In the genomic region with DNA sequence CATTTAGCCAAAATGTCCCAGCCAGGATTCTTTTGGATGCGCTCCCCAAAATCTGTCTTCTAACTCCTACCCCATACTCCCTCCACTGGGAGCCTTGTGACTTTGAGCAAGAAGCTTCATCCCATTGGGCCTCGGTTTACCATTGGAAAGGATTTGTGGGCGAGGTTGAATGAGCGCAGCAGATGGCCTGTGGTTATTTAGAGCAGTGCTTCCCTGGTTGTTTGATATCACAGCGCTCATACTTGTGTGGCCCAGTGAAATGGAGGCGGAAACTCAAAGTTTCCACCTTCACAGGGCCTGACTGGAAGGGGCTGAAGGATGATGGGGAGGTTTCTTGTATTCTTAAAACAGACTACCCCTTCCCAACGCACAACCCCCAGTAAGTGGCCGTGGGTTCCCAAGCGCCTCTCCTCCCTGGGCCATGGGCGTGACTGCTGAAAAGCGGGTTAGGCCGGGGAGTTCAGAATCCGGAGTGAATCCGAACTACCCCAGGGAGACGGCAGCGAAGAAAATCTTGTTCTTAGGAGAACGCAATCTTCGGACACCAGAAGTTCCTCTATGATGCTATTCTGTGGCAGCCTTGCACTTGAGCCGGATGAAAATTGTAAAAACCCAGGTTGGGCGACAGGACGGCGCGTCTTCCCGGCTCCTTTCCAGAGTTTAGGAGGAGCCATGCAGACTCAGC, we compare ENCODE assay signal across 8 cellular contexts. TPM values are rescaled to one million over a fixed set of nuclear protein-coding genes. Genes with fewer than 3 reads are reported as not detected.
DNase-seq lines count a peak whose midpoint lies in the region; ATAC-seq, FAIRE-seq and TF ChIP-seq lines count a peak whose summit lies in the region.

No MANE protein-coding gene starts in this region.

- peak overlapping the region; percentile 99 for H3K9ac ChIP-seq in Karpas-422 (ENCODE audit: low read length)

- H3K27me3 ChIP-seq in Karpas-422 (ENCODE audit: low read length) = no peaks in the 10 kb centered on the region

- H3K4me1 ChIP-seq in Karpas-422 (ENCODE audit: low read length) = peaks cover 62% of the 10 kb centered on the region

- peak overlapping the region; percentile 98 for H3K27ac Mint-ChIP-seq in activated naive CD4-positive, alpha-beta T cell treated with anti-CD3 and anti-CD28 coated beads, Interleukin-2, amount 10 ng/mL, durations not matched to agents 7 days and 5 days
- peak overlapping the region; percentile 100 for H3K27ac Mint-ChIP-seq in stimulated activated effector memory CD8-positive, alpha-beta T cell treated with anti-CD3 and anti-CD28 coated beads, Interleukin-12 subunit alpha, Interleukin-12 subunit beta, amount 100 ng/mL, for 72 hours

- FAIRE-seq in H54 (lab: Jason Lieb, UNC) = no peak

- H3K36me3 ChIP-seq in Karpas-422 (ENCODE audit: insufficient read depth, low read length) = peaks cover 61% of the 10 kb centered on the region

- DNase-seq in NCI-H146 (lab: John Stamatoyannopoulos, UW) (peak; percentile 44), NCI-H146 treated with DMSO at 0.1 percent for 48 hours (lab: John Stamatoyannopoulos, UW; ENCODE audit: unreplicated experiment) (no peak), Karpas-422 (peak; percentile 73), H54 (ENCODE audit: insufficient read length, low spot score) (no peak)
- DNase-seq in activated naive CD4-positive, alpha-beta T cell treated with anti-CD3 and anti-CD28 coated beads, Interleukin-2, amount 10 ng/mL, durations not matched to agents 7 days and 5 days = peak; percentile 57
- no peak for DNase-seq in stimulated activated effector memory CD8-positive, alpha-beta T cell treated with anti-CD3 and anti-CD28 coated beads, Interleukin-12 subunit alpha, Interleukin-12 subunit beta, amount 100 ng/mL, for 72 hours (ENCODE audit: low spot score in 2 of 2)

- CTCF ChIA-PET in activated naive CD4-positive, alpha-beta T cell treated with anti-CD3 and anti-CD28 coated beads, Interleukin-2, amount 10 ng/mL, durations not matched to agents 7 days and 5 days (lab: Charles Lee) = interaction anchor here (1.0 to 12.1 kb wide), 10 partner anchors 9 to 200 kb away, joined by 3 to 152 read pairs (median 6); partner anchors contain the start of genes MIEF1, RPL3 and TAB1

- H3K4me3 Mint-ChIP-seq in activated naive CD4-positive, alpha-beta T cell treated with anti-CD3 and anti-CD28 coated beads, Interleukin-2, amount 10 ng/mL, durations not matched to agents 7 days and 5 days = peak overlapping the region; percentile 93
- peak overlapping the region; percentile 93 for H3K4me3 Mint-ChIP-seq in stimulated activated effector memory CD8-positive, alpha-beta T cell treated with anti-CD3 and anti-CD28 coated beads, Interleukin-12 subunit alpha, Interleukin-12 subunit beta, amount 100 ng/mL, for 72 hours

- peak overlapping the region; percentile 92 for H3K27ac ChIP-seq in Karpas-422 (ENCODE audit: low read length)

- peaks cover 58% of the 10 kb centered on the region for H3K4me1 Mint-ChIP-seq in activated naive CD4-positive, alpha-beta T cell treated with anti-CD3 and anti-CD28 coated beads, Interleukin-2, amount 10 ng/mL, durations not matched to agents 7 days and 5 days
- H3K4me1 Mint-ChIP-seq in stimulated activated effector memory CD8-positive, alpha-beta T cell treated with anti-CD3 and anti-CD28 coated beads, Interleukin-12 subunit alpha, Interleukin-12 subunit beta, amount 100 ng/mL, for 72 hours = peaks cover 62% of the 10 kb centered on the region

- peaks cover 39% of the 10 kb centered on the region for H4K20me1 ChIP-seq in Karpas-422 (ENCODE audit: insufficient read depth, low read depth, low read length)

- H3K79me2 ChIP-seq in Karpas-422 (ENCODE audit: low read length) = peaks cover 42% of the 10 kb centered on the region

- TF ChIP-seq POLR2A in H54 (IDR thresholded peaks at IDR 0.05; ENCODE audit: low read depth, low read length) = no peak

- H3K4me3 ChIP-seq in Karpas-422 (ENCODE audit: low read length) (peak overlapping the region; percentile 92), iPS-11a (ENCODE audit: low read depth, low read length) (peak overlapping the region; percentile 95)

- no peak overlapping the region for H2AFZ ChIP-seq in Karpas-422 (ENCODE audit: low read length)

- H3K9me2 ChIP-seq in Karpas-422 (replicated peaks; ENCODE audit: insufficient read depth, low read length) = no peaks in the 10 kb centered on the region

- ATAC-seq in stimulated activated effector memory CD8-positive, alpha-beta T cell treated with anti-CD3 and anti-CD28 coated beads, Interleukin-12 subunit alpha, Interleukin-12 subunit beta, amount 100 ng/mL, for 72 hours = no peak
- ATAC-seq in GM18909 (IDR thresholded peaks at IDR 0.05; ENCODE audit: poor library complexity, unreplicated experiment) = no peak

- peaks cover 7% of the 10 kb centered on the region for H3K27me3 Mint-ChIP-seq in activated naive CD4-positive, alpha-beta T cell treated with anti-CD3 and anti-CD28 coated beads, Interleukin-2, amount 10 ng/mL, durations not matched to agents 7 days and 5 days

- no peaks in the 10 kb centered on the region for H3K9me3 Mint-ChIP-seq in activated naive CD4-positive, alpha-beta T cell treated with anti-CD3 and anti-CD28 coated beads, Interleukin-2, amount 10 ng/mL, durations not matched to agents 7 days and 5 days
- no peaks in the 10 kb centered on the region for H3K9me3 Mint-ChIP-seq in stimulated activated effector memory CD8-positive, alpha-beta T cell treated with anti-CD3 and anti-CD28 coated beads, Interleukin-12 subunit alpha, Interleukin-12 subunit beta, amount 100 ng/mL, for 72 hours

- no peaks in the 10 kb centered on the region for H3K9me3 ChIP-seq in Karpas-422 (ENCODE audit: low read length)

- peak overlapping the region; percentile 84 for H3K4me2 ChIP-seq in Karpas-422 (ENCODE audit: low read depth, low read length, poor library complexity, severe bottlenecking)

- peaks cover 57% of the 10 kb centered on the region for H3K36me3 Mint-ChIP-seq in activated naive CD4-positive, alpha-beta T cell treated with anti-CD3 and anti-CD28 coated beads, Interleukin-2, amount 10 ng/mL, durations not matched to agents 7 days and 5 days
- H3K36me3 Mint-ChIP-seq in stimulated activated effector memory CD8-positive, alpha-beta T cell treated with anti-CD3 and anti-CD28 coated beads, Interleukin-12 subunit alpha, Interleukin-12 subunit beta, amount 100 ng/mL, for 72 hours = peaks cover 93% of the 10 kb centered on the region

RNA-seq across cellular contexts. Expression of gene ATF4, which starts 1.2 kb away (rescaled TPM):
- 543 and 666 TPM in 2 replicates for total RNA-seq in Karpas-422 (2014; rRNA removed; shearing (Covaris generic); ENCODE audit: low replicate concordance)

RNA-seq across cellular contexts. Expression of gene RPS19BP1, which starts 13.4 kb away (rescaled TPM):
- total RNA-seq in Karpas-422 (2014; rRNA removed; shearing (Covaris generic); ENCODE audit: low replicate concordance) = 91.1 and 198 TPM in 2 replicates

RNA-seq across cellular contexts. Expression of gene MIEF1, which starts 17.0 kb away (rescaled TPM):
- total RNA-seq in Karpas-422 (2014; rRNA removed; shearing (Covaris generic); ENCODE audit: low replicate concordance) = 23.2 and 25.0 TPM in 2 replicates

RNA-seq across cellular contexts. Expression of gene CACNA1I, which starts 51.4 kb away (rescaled TPM):
- total RNA-seq in Karpas-422 (2014; rRNA removed; shearing (Covaris generic); ENCODE audit: low replicate concordance) = not detected in 2 replicates

Comparison
In these comparisons a context has a peak if more than half of its experiments do, and no peak if none do; other contexts are left out.
1. DNase-seq: peak in NCI-H146 (single experiment), Karpas-422 (single experiment) and activated naive CD4-positive, alpha-beta T cell treated with anti-CD3 and anti-CD28 coated beads, Interleukin-2, amount 10 ng/mL, durations not matched to agents 7 days and 5 days (single experiment); none in NCI-H146 treated with DMSO at 0.1 percent for 48 hours (single experiment), stimulated activated effector memory CD8-positive, alpha-beta T cell treated with anti-CD3 and anti-CD28 coated beads, Interleukin-12 subunit alpha, Interleukin-12 subunit beta, amount 100 ng/mL, for 72 hours (0 of 2) and H54 (single experiment).